1 cellular context compared by ENCODE assay signal in genomic region chr6:157092736-157093135, GRCh38.
TF ChIP-seq lines count a peak whose summit lies in the region.

No MANE protein-coding gene starts in this region.

TF ChIP-seq in HEK293, 187 proteins besides CTCF, POLR2A, EP300 and RAD21 (continued from another document):
- TF ChIP-seq ZNF398 (tag by site-specific recombination; IDR thresholded peaks at IDR 0.05) (no peak), ZNF426 (tag by site-specific recombination; IDR thresholded peaks at IDR 0.05) (no peak), ZNF155 (tag by site-specific recombination; IDR thresholded peaks at IDR 0.05) (no peak), ZNF664 (tag by site-specific recombination; IDR thresholded peaks at IDR 0.05) (no peak), ZNF350 (tag by site-specific recombination; IDR thresholded peaks at IDR 0.05) (no peak), ZFP37 (tag by site-specific recombination; IDR thresholded peaks at IDR 0.05) (no peak), IKZF3 (tag by site-specific recombination; IDR thresholded peaks at IDR 0.05) (no peak), ZNF624 (tag by site-specific recombination; IDR thresholded peaks at IDR 0.05) (no peak), ZNF175 (tag by site-specific recombination; IDR thresholded peaks at IDR 0.05) (no peak), ZFHX2 (tag by site-specific recombination; conservative IDR thresholded peaks at IDR 0.05) (peak; percentile 64), KLF1 (tag by site-specific recombination; IDR thresholded peaks at IDR 0.05) (no peak), ZXDB (tag by site-specific recombination; IDR thresholded peaks at IDR 0.05) (no peak), ZNF777 (tag by site-specific recombination; IDR thresholded peaks at IDR 0.05; ENCODE audit: borderline replicate concordance) (no peak), TRIM28 (IDR thresholded peaks at IDR 0.05; ENCODE audit: borderline replicate concordance, low read length) (peak; percentile 60; the same call in 1 of the 2 replicates), SALL2 (tag by site-specific recombination; IDR thresholded peaks at IDR 0.05; ENCODE audit: borderline replicate concordance) (no peak), ZNF24 (tag by site-specific recombination; IDR thresholded peaks at IDR 0.05) (no peak), ZNF645 (tag by site-specific recombination; IDR thresholded peaks at IDR 0.05) (no peak), ZNF561 (tag by site-specific recombination; IDR thresholded peaks at IDR 0.05; ENCODE audit: borderline replicate concordance) (no peak), ZNF513 (tag by site-specific recombination; IDR thresholded peaks at IDR 0.05) (no peak)
- TF ChIP-seq, protein P1, sequence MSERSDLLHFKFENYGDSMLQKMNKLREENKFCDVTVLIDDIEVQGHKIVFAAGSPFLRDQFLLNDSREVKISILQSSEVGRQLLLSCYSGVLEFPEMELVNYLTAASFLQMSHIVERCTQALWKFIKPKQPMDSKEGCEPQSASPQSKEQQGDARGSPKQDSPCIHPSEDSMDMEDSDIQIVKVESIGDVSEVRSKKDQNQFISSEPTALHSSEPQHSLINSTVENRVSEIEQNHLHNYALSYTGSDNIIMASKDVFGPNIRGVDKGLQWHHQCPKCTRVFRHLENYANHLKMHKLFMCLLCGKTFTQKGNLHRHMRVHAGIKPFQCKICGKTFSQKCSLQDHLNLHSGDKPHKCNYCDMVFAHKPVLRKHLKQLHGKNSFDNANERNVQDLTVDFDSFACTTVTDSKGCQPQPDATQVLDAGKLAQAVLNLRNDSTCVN (tag by site-specific recombination; optimal IDR thresholded peaks at IDR 0.05): no peak
- TF ChIP-seq, protein P2, sequence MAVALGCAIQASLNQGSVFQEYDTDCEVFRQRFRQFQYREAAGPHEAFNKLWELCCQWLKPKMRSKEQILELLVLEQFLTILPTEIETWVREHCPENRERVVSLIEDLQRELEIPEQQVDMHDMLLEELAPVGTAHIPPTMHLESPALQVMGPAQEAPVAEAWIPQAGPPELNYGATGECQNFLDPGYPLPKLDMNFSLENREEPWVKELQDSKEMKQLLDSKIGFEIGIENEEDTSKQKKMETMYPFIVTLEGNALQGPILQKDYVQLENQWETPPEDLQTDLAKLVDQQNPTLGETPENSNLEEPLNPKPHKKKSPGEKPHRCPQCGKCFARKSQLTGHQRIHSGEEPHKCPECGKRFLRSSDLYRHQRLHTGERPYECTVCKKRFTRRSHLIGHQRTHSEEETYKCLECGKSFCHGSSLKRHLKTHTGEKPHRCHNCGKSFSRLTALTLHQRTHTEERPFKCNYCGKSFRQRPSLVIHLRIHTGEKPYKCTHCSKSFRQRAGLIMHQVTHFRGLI (tag by site-specific recombination; IDR thresholded peaks at IDR 0.05): no peak
- TF ChIP-seq, protein P3, sequence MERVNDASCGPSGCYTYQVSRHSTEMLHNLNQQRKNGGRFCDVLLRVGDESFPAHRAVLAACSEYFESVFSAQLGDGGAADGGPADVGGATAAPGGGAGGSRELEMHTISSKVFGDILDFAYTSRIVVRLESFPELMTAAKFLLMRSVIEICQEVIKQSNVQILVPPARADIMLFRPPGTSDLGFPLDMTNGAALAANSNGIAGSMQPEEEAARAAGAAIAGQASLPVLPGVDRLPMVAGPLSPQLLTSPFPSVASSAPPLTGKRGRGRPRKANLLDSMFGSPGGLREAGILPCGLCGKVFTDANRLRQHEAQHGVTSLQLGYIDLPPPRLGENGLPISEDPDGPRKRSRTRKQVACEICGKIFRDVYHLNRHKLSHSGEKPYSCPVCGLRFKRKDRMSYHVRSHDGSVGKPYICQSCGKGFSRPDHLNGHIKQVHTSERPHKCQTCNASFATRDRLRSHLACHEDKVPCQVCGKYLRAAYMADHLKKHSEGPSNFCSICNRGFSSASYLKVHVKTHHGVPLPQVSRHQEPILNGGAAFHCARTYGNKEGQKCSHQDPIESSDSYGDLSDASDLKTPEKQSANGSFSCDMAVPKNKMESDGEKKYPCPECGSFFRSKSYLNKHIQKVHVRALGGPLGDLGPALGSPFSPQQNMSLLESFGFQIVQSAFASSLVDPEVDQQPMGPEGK (tag by site-specific recombination; IDR thresholded peaks at IDR 0.05): no peak
- TF ChIP-seq, protein P4, sequence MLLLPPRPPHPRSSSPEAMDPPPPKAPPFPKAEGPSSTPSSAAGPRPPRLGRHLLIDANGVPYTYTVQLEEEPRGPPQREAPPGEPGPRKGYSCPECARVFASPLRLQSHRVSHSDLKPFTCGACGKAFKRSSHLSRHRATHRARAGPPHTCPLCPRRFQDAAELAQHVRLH (tag by site-specific recombination; IDR thresholded peaks at IDR 0.05): no peak
- TF ChIP-seq, protein P5, sequence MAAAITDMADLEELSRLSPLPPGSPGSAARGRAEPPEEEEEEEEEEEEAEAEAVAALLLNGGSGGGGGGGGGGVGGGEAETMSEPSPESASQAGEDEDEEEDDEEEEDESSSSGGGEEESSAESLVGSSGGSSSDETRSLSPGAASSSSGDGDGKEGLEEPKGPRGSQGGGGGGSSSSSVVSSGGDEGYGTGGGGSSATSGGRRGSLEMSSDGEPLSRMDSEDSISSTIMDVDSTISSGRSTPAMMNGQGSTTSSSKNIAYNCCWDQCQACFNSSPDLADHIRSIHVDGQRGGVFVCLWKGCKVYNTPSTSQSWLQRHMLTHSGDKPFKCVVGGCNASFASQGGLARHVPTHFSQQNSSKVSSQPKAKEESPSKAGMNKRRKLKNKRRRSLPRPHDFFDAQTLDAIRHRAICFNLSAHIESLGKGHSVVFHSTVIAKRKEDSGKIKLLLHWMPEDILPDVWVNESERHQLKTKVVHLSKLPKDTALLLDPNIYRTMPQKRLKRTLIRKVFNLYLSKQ (tag by site-specific recombination; IDR thresholded peaks at IDR 0.05; ENCODE audit: borderline replicate concordance): no peak
